ENCODE assay signal across 15 cellular contexts in the genomic region with DNA sequence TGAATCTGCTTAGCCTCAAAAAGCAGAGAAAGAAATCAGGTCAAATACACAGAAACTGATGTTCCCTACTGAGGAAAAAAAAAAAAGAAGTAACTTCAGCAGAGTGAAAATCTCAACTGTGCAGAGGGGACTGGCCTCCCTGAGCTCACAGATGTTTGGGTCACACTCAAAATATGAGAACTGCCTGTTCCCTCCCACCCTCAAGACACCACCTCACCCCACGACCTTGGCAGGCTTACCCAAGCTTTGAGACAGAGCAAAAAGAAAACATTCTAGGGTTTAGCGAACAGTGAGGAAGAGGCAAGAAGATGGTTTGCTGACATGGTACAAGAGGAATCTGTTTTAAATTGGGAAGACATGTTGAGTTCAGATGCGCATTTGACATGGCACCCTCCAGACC. TPM values are rescaled to one million over a fixed set of nuclear protein-coding genes. Genes with fewer than 3 reads are reported as not detected.
DNase-seq lines count a peak whose midpoint lies in the region; ATAC-seq, FAIRE-seq and TF ChIP-seq lines count a peak whose summit lies in the region.
"Had no signal": no experiment of that assay in that cellular context is flagged by ENCODE, and none has a peak within 500 bp of the region (broad histone marks: within the 10 kb centered on the region; RNA-seq: fewer than 3 reads in every experiment).

No MANE protein-coding gene starts in this region.

- no peak overlapping the region for H2AFZ ChIP-seq in HepG2 (ENCODE audit: low read length)

- no peak overlapping the region for H3K9ac ChIP-seq in liver (ENCODE audit: low read depth in 1 of 2, low read length in 2 of 2)
- H3K9ac ChIP-seq in HepG2 (ENCODE audit: insufficient read depth, low read depth, low read length): no peak overlapping the region
- no peak overlapping the region for H3K9ac ChIP-seq in rectal smooth muscle tissue (ENCODE audit: low read length)

- TF ChIP-seq CTCF in liver (IDR thresholded peaks at IDR 0.05; ENCODE audit: low read depth, low read length, missing input control): no peak
- no peak for TF ChIP-seq CTCF in HepG2 (CRISPR knock-in tag; IDR thresholded peaks at IDR 0.05)
- TF ChIP-seq CTCF in heart right ventricle (IDR thresholded peaks at IDR 0.05): no peak

- TF ChIP-seq EP300 in HepG2 (IDR thresholded peaks at IDR 0.05; ENCODE audit: low read depth in 2 of 2, low read length in 2 of 2): no peak
- no peak for TF ChIP-seq EP300 in HepG2 (CRISPR knock-in tag; IDR thresholded peaks at IDR 0.05; ENCODE audit: borderline replicate concordance)

- BruUV-seq in HepG2 (replicated peaks; lab: Mats Ljungman, UMichigan): no TSS peak

- TF ChIP-seq RAD21 in liver (IDR thresholded peaks at IDR 0.05) (peak in 1 of 2 donors; percentile 11), HepG2 (CRISPR knock-in tag; IDR thresholded peaks at IDR 0.05) (no peak)

- H4K20me1 ChIP-seq in HepG2 (ENCODE audit: insufficient read depth, low read length): no peaks in the 10 kb centered on the region

- H3K27me3 ChIP-seq in liver (ENCODE audit: control insufficient read depth in 4 of 4, insufficient read depth in 4 of 4, low read length in 3 of 4): no peaks in the 10 kb centered on the region
- H3K27me3 ChIP-seq in HepG2 (ENCODE audit: control insufficient read depth in 1 of 2, insufficient read depth in 2 of 2, low read length in 2 of 2): no peaks in the 10 kb centered on the region
- H3K27me3 ChIP-seq in heart right ventricle: no peaks in the 10 kb centered on the region
- H3K27me3 ChIP-seq in rectal smooth muscle tissue (ENCODE audit: control insufficient read depth, insufficient read depth, low read length): no peaks in the 10 kb centered on the region
- H3K27me3 ChIP-seq: foreskin keratinocyte had no signal

- intact Hi-C loops in HepG2 (cut with micrococcal nuclease; ENCODE audit: unreplicated experiment) (no loop called here), heart right ventricle (cut with DNase I) (loop anchor here in 3 of 10 donors (5.0 kb wide), 3 partner anchors 34 to 46 kb away; no protein-coding TSS in a partner anchor)

- DNase-seq in HepG2 (ENCODE audit: low spot score) (no peak), heart right ventricle (peak; percentile 65 to 67), urothelium cell line (ENCODE audit: low spot score) (no peak), NCI-H1105 (lab: John Stamatoyannopoulos, UW) (no peak), putamen (ENCODE audit: low spot score) (no peak)
- DNase-seq: activated CD4-positive, alpha-beta T cell treated with anti-CD3 and anti-CD28 coated beads, Interleukin-2, amount 50 U/mL, for 1 hour; cerebellar nuclear complex; occipital lobe; stimulated activated CD4-positive, alpha-beta T cell treated with anti-CD3 and anti-CD28 coated beads, Interleukin-4, amount 100 ng/mL, for 4 hours had no signal

- H3K4me1 ChIP-seq in liver (ENCODE audit: control insufficient read depth in 4 of 4, insufficient read depth in 4 of 4, low read length in 3 of 4) (peaks cover 3 to 21% (median 14%) of the 10 kb centered on the region in 4 donors), HepG2 (ENCODE audit: insufficient read depth, low read length) (no peaks in the 10 kb centered on the region), heart right ventricle (peaks cover 0 to 63% (median 27%) of the 10 kb centered on the region in 9 donors), rectal smooth muscle tissue (ENCODE audit: control insufficient read depth, insufficient read depth, low read length) (peaks cover 8% of the 10 kb centered on the region)

- H3K36me3 ChIP-seq in liver (ENCODE audit: control insufficient read depth in 4 of 4, insufficient read depth in 3 of 4, low read depth in 1 of 4, low read length in 3 of 4) (peaks cover 11 to 46% (median 31%) of the 10 kb centered on the region in 4 donors), HepG2 (replicated peaks in 1 of 2; ENCODE audit: control insufficient read depth in 1 of 2, insufficient read depth in 2 of 2, low read length in 2 of 2) (peaks cover 22 to 75% of the 10 kb centered on the region in 2 experiments), heart right ventricle (peaks cover 0 to 100% (median 35%) of the 10 kb centered on the region in 9 donors), rectal smooth muscle tissue (ENCODE audit: control insufficient read depth, insufficient read depth, low read length) (peaks cover 12% of the 10 kb centered on the region)

- ATAC-seq in HepG2: no peak
- ATAC-seq in heart right ventricle: peak; percentile 15 to 75 (median 58)
- no peak for ATAC-seq in HG03108 (IDR thresholded peaks at IDR 0.05; ENCODE audit: unreplicated experiment)
- ATAC-seq: left lobe of liver had no signal

- CTCF ChIA-PET in HepG2 (lab: Yijun Ruan, JAX; ENCODE audit: low intra/inter-chr PET ratio, low total read pairs): no interaction called here

- 84% methylated on average over 3 of the region's 3 CpGs for WGBS in liver
- 96% methylated on average over 3 of the region's 3 CpGs for WGBS in HepG2 (ENCODE audit: low lambda C conversion rate)
- 70% methylated on average over 3 of the region's 3 CpGs for WGBS in heart right ventricle, 2 donors

- in situ Hi-C loops in HepG2 (cut with HindIII; ENCODE audit: extremely low pct_ligation_motif_present, low pct_unique_long_range_greater_than_20kb): no loop called here

- H3K4me2 ChIP-seq in HepG2 (ENCODE audit: low read depth, low read length): no peak overlapping the region

- POLR2A ChIA-PET in HepG2 (lab: Yijun Ruan, JAX): no interaction called here

- H3K27ac ChIP-seq in liver (ENCODE audit: low read depth in 1 of 2, low read length in 2 of 2) (no peak overlapping the region), HepG2 (ENCODE audit: extremely low read length, insufficient read depth, low read length) (no peak overlapping the region), heart right ventricle (peak overlapping the region; percentile 36 to 87 (median 74)), rectal smooth muscle tissue (ENCODE audit: low read depth, low read length) (peak overlapping the region; percentile 68)
- H3K27ac ChIP-seq: foreskin keratinocyte had no signal

- H3K4me3 ChIP-seq in liver (ENCODE audit: low read depth in 1 of 3, low read length in 3 of 3) (no peak overlapping the region), HepG2 (replicated peaks in 1 of 3; ENCODE audit: insufficient read depth in 1 of 3, low read depth in 2 of 3, low read length in 3 of 3) (no peak overlapping the region), heart right ventricle (no peak overlapping the region), rectal smooth muscle tissue (ENCODE audit: low read length) (no peak overlapping the region)

- H3K79me2 ChIP-seq in HepG2 (ENCODE audit: insufficient read depth, low read length): peaks cover under 1% of the 10 kb centered on the region

- TF ChIP-seq POLR2A in HepG2 (IDR thresholded peaks at IDR 0.05; ENCODE audit: insufficient read depth in 1 of 2, low read depth in 2 of 2, low read length in 2 of 2): no peak

- FAIRE-seq in HepG2 (lab: Jason Lieb, UNC) (no peak), urothelium cell line (lab: Jason Lieb, UNC) (no peak)
- FAIRE-seq: A204.1 had no signal

- H3K9me3 ChIP-seq in liver (ENCODE audit: control insufficient read depth in 4 of 4, low read length in 3 of 4) (no peaks in the 10 kb centered on the region), HepG2 (ENCODE audit: low read length) (no peaks in the 10 kb centered on the region), heart right ventricle (no peaks in the 10 kb centered on the region)

TF ChIP-seq in HepG2, 621 proteins besides CTCF, POLR2A, EP300 and RAD21 (continues in another document):
- TF ChIP-seq ELF3 (CRISPR knock-in tag; IDR thresholded peaks at IDR 0.05) (no peak), MTA1 (CRISPR knock-in tag; IDR thresholded peaks at IDR 0.05; ENCODE audit: borderline replicate concordance) (no peak), ZFYVE20 (CRISPR knock-in tag; IDR thresholded peaks at IDR 0.05; ENCODE audit: borderline replicate concordance, low read depth) (no peak), ZNF713 (CRISPR knock-in tag; IDR thresholded peaks at IDR 0.05) (no peak), MIXL1 (CRISPR knock-in tag; IDR thresholded peaks at IDR 0.05) (no peak), ZNF274 (CRISPR knock-in tag; IDR thresholded peaks at IDR 0.05) (no peak)

RNA-seq across cellular contexts. Expression of gene NID1, which starts 48.8 kb away (rescaled TPM):
- total RNA-seq in liver (10 to 100 TPM; 65.3 to 90.1 TPM), HepG2 (2016; rRNA removed; fragmentation: Illumina TruSeq; extraction: Trizol) (29.3 and 50.2 TPM in 2 replicates), heart right ventricle (100 to 1,000 TPM in 1 of 10 donors, 10 to 100 TPM in 9; 33.5 to 120 (median 44.4) TPM)
- polyA plus RNA-seq in liver (10 to 100 TPM; 21.2 to 45.1 TPM), HepG2 (2011; rRNA removed) (56.1 and 77.2 TPM in 2 replicates), heart right ventricle (10 to 100 TPM; 30.2 to 68.9 TPM)
- 5.0 and 5.1 TPM in 2 replicates for total RNA-seq in HepG2 (2016; cell fraction: cytosol; rRNA removed; fragmentation: Illumina TruSeq; extraction: Trizol; ENCODE audit: low read depth)
- 22.1 and 49.8 TPM in 2 replicates for total RNA-seq in HepG2 (2016; cell fraction: insoluble cytoplasmic fraction; rRNA removed; fragmentation: Illumina TruSeq; extraction: Trizol)
- 10.8 and 12.4 TPM in 2 replicates for total RNA-seq in HepG2 (2016; cell fraction: membrane; rRNA removed; fragmentation: Illumina TruSeq; extraction: Trizol)
- 68.9 and 87.3 TPM in 2 replicates for total RNA-seq in HepG2 (2016; cell fraction: nucleus; rRNA removed; fragmentation: Illumina TruSeq; extraction: Trizol)
- 45.0 and 56.5 TPM in 2 replicates for polyA plus RNA-seq in HepG2 (2011; cell fraction: cytosol; rRNA removed)
- polyA plus RNA-seq in HepG2 (2011; cell fraction: nucleus; rRNA removed): 102 and 105 TPM in 2 replicates
- polyA plus RNA-seq in HepG2 (2012): 122 and 152 TPM in 2 replicates
- 2.7 and 3.2 TPM in 2 replicates for polyA plus RNA-seq in HepG2 (2016; cell fraction: cytosol; fragmentation: Illumina TruSeq; extraction: Trizol; ENCODE audit: low read depth)
- 25.6 and 37.4 TPM in 2 replicates for polyA plus RNA-seq in HepG2 (2016; cell fraction: insoluble cytoplasmic fraction; fragmentation: Illumina TruSeq; extraction: Trizol; ENCODE audit: low read depth)
- 7.7 and 9.8 TPM in 2 replicates for polyA plus RNA-seq in HepG2 (2016; cell fraction: membrane; fragmentation: Illumina TruSeq; extraction: Trizol; ENCODE audit: low read depth)
- 108 and 114 TPM in 2 replicates for polyA plus RNA-seq in HepG2 (2016; cell fraction: nucleus; fragmentation: Illumina TruSeq; extraction: Trizol; ENCODE audit: insufficient read depth, low read depth)
- 173 TPM in 1 of 2 replicates, not detected in the other for polyA minus RNA-seq in HepG2 (2011; rRNA and poly(A)+ RNA removed; ENCODE audit: low replicate concordance)
- polyA minus RNA-seq in HepG2 (2011; cell fraction: cytosol; rRNA and poly(A)+ RNA removed): 109 and 121 TPM in 2 replicates
- 60.0 and 68.8 TPM in 2 replicates for polyA minus RNA-seq in HepG2 (2011; cell fraction: nucleus; rRNA and poly(A)+ RNA removed)

Comparison
In these comparisons a context has a peak if more than half of its experiments do, and no peak if none do; other contexts are left out.
1. H3K27ac ChIP-seq: peak in heart right ventricle (10 of 10) and rectal smooth muscle tissue (single experiment); none in liver (0 of 2) and HepG2 (single experiment).
2. ATAC-seq: peak in heart right ventricle (8 of 8); none in HepG2 (single experiment) and HG03108 (single experiment).
3. DNase-seq: peak in heart right ventricle (2 of 2); none in HepG2 (single experiment), urothelium cell line (single experiment), NCI-H1105 (single experiment) and putamen (single experiment).